Comparison of ENCODE assay signal across 8 cellular contexts in genomic region chr1:41661428-41662060, GRCh38.
DNase-seq lines count a peak whose midpoint lies in the region; ATAC-seq and TF ChIP-seq lines count a peak whose summit lies in the region.

No MANE protein-coding gene starts in this region.

- peaks cover 77% of the 10 kb centered on the region for H3K4me1 Mint-ChIP-seq in CD8-positive, alpha-beta T cell (ENCODE audit: low read depth)

- H3K27ac Mint-ChIP-seq in CD8-positive, alpha-beta T cell: peak overlapping the region; percentile 81

- H3K4me3 Mint-ChIP-seq in CD8-positive, alpha-beta T cell: peak overlapping the region; percentile 93

- intact Hi-C loops in CD8-positive, alpha-beta T cell (cut with DNase I, micrococcal nuclease): loop anchor here (5.0 to 10.0 kb wide), 6 partner anchors 91 to 796 kb away; partner anchors contain the start of genes FOXO6 (in 1 of the 2), PPCS (in 1 of the 2) and ZMYND12 (in 1 of the 2)
- intact Hi-C loops in ascending aorta (cut with DNase I) (loop anchor here (1.0 to 10.0 kb wide), 4 partner anchors 164 to 673 kb away; partner anchors contain the start of gene FOXJ3), left colon (cut with DNase I, micrococcal nuclease) (no loop called here)

- no peak for TF ChIP-seq CTCF in CD8-positive, alpha-beta T cell (IDR thresholded peaks at IDR 0.05)
- no peak for TF ChIP-seq CTCF in ascending aorta (IDR thresholded peaks at IDR 0.05)

- H3K4me3 ChIP-seq in CD8-positive, alpha-beta T cell (ENCODE audit: low read depth, low read length): peak overlapping the region; percentile 61
- H3K4me3 ChIP-seq in ascending aorta: peak overlapping the region; percentile 63 to 70
- peak overlapping the region; percentile 76 to 77 for H3K4me3 ChIP-seq in stomach smooth muscle (ENCODE audit: low read length in 2 of 2)

- no peaks in the 10 kb centered on the region for H3K27me3 ChIP-seq in CD8-positive, alpha-beta T cell (ENCODE audit: insufficient read depth, low read length)
- H3K27me3 ChIP-seq in ascending aorta: no peaks in the 10 kb centered on the region
- peaks cover 0 to 2% of the 10 kb centered on the region in 2 donors for H3K27me3 ChIP-seq in stomach smooth muscle (ENCODE audit: control insufficient read depth in 1 of 2, insufficient read depth in 2 of 2, low read length in 2 of 2)

- peak; percentile 6 for ATAC-seq in CD8-positive, alpha-beta T cell
- peak; percentile 14 for ATAC-seq in GM21526 (IDR thresholded peaks at IDR 0.05; ENCODE audit: low FRiP score, unreplicated experiment)
- peak; percentile 28 for ATAC-seq in left colon

- H3K27ac ChIP-seq in CD8-positive, alpha-beta T cell (ENCODE audit: low read depth, low read length): no peak overlapping the region
- H3K27ac ChIP-seq in ascending aorta (peak overlapping the region in 1 of 2 donors; percentile 52), stomach smooth muscle (ENCODE audit: low read length) (no peak overlapping the region)

- no peaks in the 10 kb centered on the region for H3K36me3 ChIP-seq in CD8-positive, alpha-beta T cell (ENCODE audit: insufficient read depth, low read length)
- no peaks in the 10 kb centered on the region for H3K36me3 ChIP-seq in ascending aorta
- no peaks in the 10 kb centered on the region for H3K36me3 ChIP-seq in stomach smooth muscle (ENCODE audit: control insufficient read depth in 2 of 2, insufficient read depth in 2 of 2, low read length in 2 of 2)

- POLR2A ChIA-PET in CD8-positive, alpha-beta T cell (lab: Charles Lee): interaction anchor here (3.5 kb wide), 1 partner anchor 12 kb away, joined by 19 read pairs; no protein-coding TSS in a partner anchor

- H3K9ac ChIP-seq in stomach smooth muscle (ENCODE audit: low read length in 2 of 2): peak overlapping the region; percentile 21 to 41

- CTCF ChIA-PET in CD8-positive, alpha-beta T cell (lab: Charles Lee): no interaction called here

- no peaks in the 10 kb centered on the region for H3K9me3 Mint-ChIP-seq in CD8-positive, alpha-beta T cell

- H3K4me1 ChIP-seq in CD8-positive, alpha-beta T cell (ENCODE audit: insufficient read depth, low read length): peaks cover 35% of the 10 kb centered on the region
- H3K4me1 ChIP-seq in ascending aorta (peaks cover 4 to 20% of the 10 kb centered on the region in 2 donors), stomach smooth muscle (ENCODE audit: control insufficient read depth, insufficient read depth, low read length) (peaks cover 14% of the 10 kb centered on the region)

- DNase-seq in CD8-positive, alpha-beta T cell: peak in 2 of 7 experiments; percentile 12 to 52
- DNase-seq in NCI-H1105 treated with DMSO at 0.1 percent for 48 hours (lab: John Stamatoyannopoulos, UW) (peak; percentile 43), ascending aorta (ENCODE audit: low spot score in 2 of 2) (peak in 1 of 2 donors; percentile 72), left colon (no peak), hippocampal formation (lab: John Stamatoyannopoulos, UW) (no peak), DMS153 (lab: John Stamatoyannopoulos, UW) (no peak)

- no peaks in the 10 kb centered on the region for H3K9me3 ChIP-seq in CD8-positive, alpha-beta T cell (ENCODE audit: low read length)
- H3K9me3 ChIP-seq in ascending aorta: no peaks in the 10 kb centered on the region
- no peaks in the 10 kb centered on the region for H3K9me3 ChIP-seq in stomach smooth muscle (ENCODE audit: control insufficient read depth in 2 of 2, low read length in 2 of 2)

- no peaks in the 10 kb centered on the region for H3K36me3 Mint-ChIP-seq in CD8-positive, alpha-beta T cell

- no peaks in the 10 kb centered on the region for H3K27me3 Mint-ChIP-seq in CD8-positive, alpha-beta T cell (ENCODE audit: low read depth)

Comparison
In these comparisons a context has a peak if more than half of its experiments do, and no peak if none do; other contexts are left out.
1. intact Hi-C loops: an anchor here in CD8-positive, alpha-beta T cell (5.0 to 10.0 kb wide) and ascending aorta (1.0 to 10.0 kb wide); none called in left colon.